26 cellular contexts compared by ENCODE assay signal in the genomic region with DNA sequence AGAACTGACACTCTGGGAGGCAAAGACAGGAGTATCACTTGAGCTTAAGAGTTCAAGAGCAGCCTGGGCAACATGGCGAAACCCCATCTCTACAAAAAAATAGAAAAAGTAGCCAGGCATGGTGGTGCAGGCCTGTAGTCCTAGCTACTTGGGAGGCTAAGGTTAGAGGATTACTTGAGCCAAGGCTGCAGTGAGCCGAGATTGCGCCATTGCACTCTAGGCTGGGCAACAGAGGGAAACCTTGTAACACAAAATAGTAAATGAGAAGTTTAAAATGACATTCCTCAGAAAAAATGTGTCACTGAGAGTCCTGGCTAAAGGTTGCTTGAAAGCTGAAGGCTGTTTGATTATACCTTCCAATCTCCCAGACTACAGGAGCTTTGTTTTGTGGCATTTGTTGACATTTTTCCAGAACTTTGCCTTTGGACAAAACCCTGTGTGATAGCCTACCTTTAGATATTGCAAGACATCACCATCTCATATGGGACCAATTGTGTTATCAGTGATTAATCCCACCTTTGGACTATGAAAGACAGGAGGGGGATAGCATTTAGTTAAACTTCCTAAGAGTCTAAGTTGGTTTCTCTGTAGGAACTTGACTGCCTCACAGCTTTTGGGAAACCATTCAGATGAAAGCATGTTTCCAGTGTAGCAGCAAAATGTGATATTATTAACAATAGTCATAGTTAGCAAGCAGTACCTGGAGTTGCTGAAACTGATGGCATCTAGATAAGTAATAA. TPM values are rescaled to one million over a fixed set of nuclear protein-coding genes. Genes with fewer than 3 reads are reported as not detected.
DNase-seq lines count a peak whose midpoint lies in the region; ATAC-seq and TF ChIP-seq lines count a peak whose summit lies in the region.
"Had no signal": no experiment of that assay in that cellular context is flagged by ENCODE, and none has a peak within 500 bp of the region (broad histone marks: within the 10 kb centered on the region; RNA-seq: fewer than 3 reads in every experiment).

No MANE protein-coding gene starts in this region.

- H3K27ac Mint-ChIP-seq in stimulated activated naive CD8-positive, alpha-beta T cell treated with anti-CD3 and anti-CD28 coated beads, Interleukin-15, Interleukin-2, amounts not matched to agents 100 ng/mL and 50 ng/mL, for 24 hours = peak overlapping the region; percentile 36
- peak overlapping the region in 3 of 9 donors; percentile 28 to 72 (median 51) for H3K27ac Mint-ChIP-seq in naive thymus-derived CD4-positive, alpha-beta T cell
- H3K27ac Mint-ChIP-seq: activated CD4-positive, alpha-beta T cell treated with anti-CD3 and anti-CD28 coated beads, Interleukin-2, amount 10 ng/mL, durations not matched to agents 7 days and 5 days; nephron had no signal

- no peak for ATAC-seq in stimulated activated naive CD8-positive, alpha-beta T cell treated with anti-CD3 and anti-CD28 coated beads, Interleukin-15, Interleukin-2, amounts not matched to agents 100 U/mL and 50 U/mL, for 24 hours
- no peak for ATAC-seq in naive thymus-derived CD4-positive, alpha-beta T cell
- no peak for ATAC-seq in HG03108 (IDR thresholded peaks at IDR 0.05; ENCODE audit: unreplicated experiment)

- TF ChIP-seq POLR2A in NB4 (IDR thresholded peaks at IDR 0.05; ENCODE audit: extremely low read depth, insufficient read length) (no peak), esophagus muscularis mucosa (IDR thresholded peaks at IDR 0.05; ENCODE audit: low read depth) (no peak)

- H3K9me3 Mint-ChIP-seq in stimulated activated naive CD8-positive, alpha-beta T cell treated with anti-CD3 and anti-CD28 coated beads, Interleukin-15, Interleukin-2, amounts not matched to agents 100 ng/mL and 50 ng/mL, for 24 hours = no peaks in the 10 kb centered on the region
- H3K9me3 Mint-ChIP-seq in naive thymus-derived CD4-positive, alpha-beta T cell = peaks cover 0 to 3% (median 0%) of the 10 kb centered on the region in 11 donors
- H3K9me3 Mint-ChIP-seq: activated CD4-positive, alpha-beta T cell treated with anti-CD3 and anti-CD28 coated beads, Interleukin-2, amount 10 ng/mL, durations not matched to agents 7 days and 5 days; nephron; stimulated activated naive CD8-positive, alpha-beta T cell treated with anti-CD3 and anti-CD28 coated beads, Interleukin-15, amount 100 ng/mL, for 72 hours had no signal

- H3K4me1 Mint-ChIP-seq in stimulated activated naive CD8-positive, alpha-beta T cell treated with anti-CD3 and anti-CD28 coated beads, Interleukin-15, Interleukin-2, amounts not matched to agents 100 ng/mL and 50 ng/mL, for 24 hours (ENCODE audit: low read depth) = peaks cover 80% of the 10 kb centered on the region
- peaks cover 48 to 90% (median 82%) of the 10 kb centered on the region in 7 donors for H3K4me1 Mint-ChIP-seq in naive thymus-derived CD4-positive, alpha-beta T cell

- no peak overlapping the region for H3K27ac ChIP-seq in naive thymus-derived CD4-positive, alpha-beta T cell (ENCODE audit: low read depth, low read length)
- no peak overlapping the region for H3K27ac ChIP-seq in esophagus muscularis mucosa (replicated peaks in 1 of 4)
- H3K27ac ChIP-seq: thoracic aorta, WERI-Rb-1 had no signal

- H3K4me3 ChIP-seq in NB4 (ENCODE audit: low read depth, low read length) = peak overlapping the region; percentile 3
- no peak overlapping the region for H3K4me3 ChIP-seq in naive thymus-derived CD4-positive, alpha-beta T cell (ENCODE audit: low read length)
- no peak overlapping the region for H3K4me3 ChIP-seq in esophagus muscularis mucosa
- H3K4me3 ChIP-seq: lung, thoracic aorta had no signal

- CTCF ChIA-PET in naive thymus-derived CD4-positive, alpha-beta T cell (lab: Charles Lee) = no interaction called here

- POLR2A ChIA-PET in naive thymus-derived CD4-positive, alpha-beta T cell (lab: Charles Lee) = no interaction called here

- H3K4me3 Mint-ChIP-seq in stimulated activated naive CD8-positive, alpha-beta T cell treated with anti-CD3 and anti-CD28 coated beads, Interleukin-15, Interleukin-2, amounts not matched to agents 100 ng/mL and 50 ng/mL, for 24 hours = no peak overlapping the region
- peak overlapping the region in 6 of 10 donors; percentile 8 to 99 (median 24) for H3K4me3 Mint-ChIP-seq in naive thymus-derived CD4-positive, alpha-beta T cell
- H3K4me3 Mint-ChIP-seq: activated CD4-positive, alpha-beta T cell treated with anti-CD3 and anti-CD28 coated beads, Interleukin-2, amount 10 ng/mL, durations not matched to agents 7 days and 5 days; nephron; stimulated activated naive CD8-positive, alpha-beta T cell treated with anti-CD3 and anti-CD28 coated beads, Interleukin-15, amount 100 ng/mL, for 72 hours had no signal

- no peak for TF ChIP-seq EP300 in esophagus muscularis mucosa (IDR thresholded peaks at IDR 0.05)

- 100% methylated on average over 3 of the region's 3 CpGs for WGBS in esophagus muscularis mucosa

- H3K9me3 ChIP-seq in naive thymus-derived CD4-positive, alpha-beta T cell (ENCODE audit: control insufficient read depth in 2 of 3, low read length in 3 of 3) = no peaks in the 10 kb centered on the region
- H3K9me3 ChIP-seq in esophagus muscularis mucosa = no peaks in the 10 kb centered on the region
- H3K9me3 ChIP-seq: BE2C, Caco-2, thoracic aorta had no signal

- H3K36me3 Mint-ChIP-seq in stimulated activated naive CD8-positive, alpha-beta T cell treated with anti-CD3 and anti-CD28 coated beads, Interleukin-15, Interleukin-2, amounts not matched to agents 100 ng/mL and 50 ng/mL, for 24 hours (ENCODE audit: low read depth) = peaks cover 70% of the 10 kb centered on the region
- H3K36me3 Mint-ChIP-seq in naive thymus-derived CD4-positive, alpha-beta T cell = peaks cover 6 to 30% (median 17%) of the 10 kb centered on the region in 5 donors

- no peaks in the 10 kb centered on the region for H3K27me3 ChIP-seq in naive thymus-derived CD4-positive, alpha-beta T cell (ENCODE audit: control insufficient read depth in 2 of 2, insufficient read depth in 2 of 2, low read length in 2 of 2)
- no peaks in the 10 kb centered on the region for H3K27me3 ChIP-seq in esophagus muscularis mucosa
- H3K27me3 ChIP-seq: BE2C had no signal

- intact Hi-C loops in naive thymus-derived CD4-positive, alpha-beta T cell (cut with micrococcal nuclease) = no loop called here
- intact Hi-C loops in esophagus muscularis mucosa (cut with DNase I) = no loop called here

- peaks cover 0 to 13% (median 0%) of the 10 kb centered on the region in 3 experiments for H3K36me3 ChIP-seq in naive thymus-derived CD4-positive, alpha-beta T cell (ENCODE audit: control insufficient read depth in 2 of 3, insufficient read depth in 3 of 3, low read length in 3 of 3)
- peaks cover 0 to 33% (median 11%) of the 10 kb centered on the region in 4 donors for H3K36me3 ChIP-seq in esophagus muscularis mucosa
- H3K36me3 ChIP-seq: thoracic aorta had no signal

- no peaks in the 10 kb centered on the region for H3K27me3 Mint-ChIP-seq in stimulated activated naive CD8-positive, alpha-beta T cell treated with anti-CD3 and anti-CD28 coated beads, Interleukin-15, Interleukin-2, amounts not matched to agents 100 ng/mL and 50 ng/mL, for 24 hours
- no peaks in the 10 kb centered on the region for H3K27me3 Mint-ChIP-seq in naive thymus-derived CD4-positive, alpha-beta T cell
- H3K27me3 Mint-ChIP-seq: activated CD4-positive, alpha-beta T cell treated with anti-CD3 and anti-CD28 coated beads, Interleukin-2, amount 10 ng/mL, durations not matched to agents 7 days and 5 days; stimulated activated naive CD8-positive, alpha-beta T cell treated with anti-CD3 and anti-CD28 coated beads, Interleukin-15, amount 100 ng/mL, for 72 hours had no signal

- no peak for DNase-seq in stimulated activated naive CD8-positive, alpha-beta T cell treated with anti-CD3 and anti-CD28 coated beads, Interleukin-15, Interleukin-2, amounts not matched to agents 100 U/mL and 50 U/mL, for 24 hours
- DNase-seq in NB4 (ENCODE audit: low read depth) = peak; percentile 14
- no peak for DNase-seq in naive thymus-derived CD4-positive, alpha-beta T cell
- no peak for DNase-seq in amygdala (lab: John Stamatoyannopoulos, UW)
- no peak for DNase-seq in esophagus muscularis mucosa (ENCODE audit: extremely low spot score)
- DNase-seq: ACHN; activated CD4-positive, alpha-beta T cell treated with anti-CD3 and anti-CD28 coated beads, Interleukin-2, amount 10 ng/mL, durations not matched to agents 7 days and 5 days; activated naive CD4-positive, alpha-beta T cell; BE2C; hippocampal formation; Kasumi-1; NCI-H1694; NCI-H446 treated with DMSO at 0.1 percent for 48 hours; NCI-H774; retina; SIG-M5; small intestine; stimulated activated naive CD8-positive, alpha-beta T cell treated with anti-CD3 and anti-CD28 coated beads, Interleukin-15, amount 100 ng/mL, for 72 hours; T-helper 9 cell; WERI-Rb-1 had no signal

- H3K4me1 ChIP-seq in naive thymus-derived CD4-positive, alpha-beta T cell (ENCODE audit: control insufficient read depth in 2 of 2, insufficient read depth in 2 of 2, low read length in 2 of 2) = peaks cover 20 to 36% of the 10 kb centered on the region in 2 donors
- peaks cover 39 to 78% (median 73%) of the 10 kb centered on the region in 4 donors for H3K4me1 ChIP-seq in esophagus muscularis mucosa
- H3K4me1 ChIP-seq: BE2C had no signal

- no peak for TF ChIP-seq CTCF in NB4 (IDR thresholded peaks at IDR 0.05; ENCODE audit: low read depth, low read length)
- TF ChIP-seq CTCF in esophagus muscularis mucosa (IDR thresholded peaks at IDR 0.05) = no peak

RNA-seq across cellular contexts. Expression of a gene that starts 5.3 kb away (rescaled TPM):
- total RNA-seq in naive thymus-derived CD4-positive, alpha-beta T cell = 10 to 100 TPM; 35.0 to 57.3 (median 41.5) TPM
- 10 to 100 TPM; 15.8 to 23.7 TPM for polyA plus RNA-seq in naive thymus-derived CD4-positive, alpha-beta T cell
- total RNA-seq in esophagus muscularis mucosa = 10 to 100 TPM; 36.7 to 47.1 (median 43.2) TPM
